Comparison of ENCODE assay signal across 1 cellular context in genomic region chr12:70367268-70368141, GRCh38.
TF ChIP-seq lines count a peak whose summit lies in the region.

No MANE protein-coding gene starts in this region.

TF ChIP-seq in IMR-90, 13 proteins besides CTCF, POLR2A, EP300 and RAD21:
- no peak for TF ChIP-seq NFE2L2 (IDR thresholded peaks at IDR 0.05; ENCODE audit: low read depth, low read length)
- no peak for TF ChIP-seq MXI1 (IDR thresholded peaks at IDR 0.05; ENCODE audit: borderline replicate concordance, low read depth, low read length)
- no peak for TF ChIP-seq BHLHE40 (IDR thresholded peaks at IDR 0.05; ENCODE audit: low read depth, low read length)
- TF ChIP-seq CEBPB (IDR thresholded peaks at IDR 0.05; ENCODE audit: low read depth, low read length): no peak
- TF ChIP-seq USF2 (IDR thresholded peaks at IDR 0.05; ENCODE audit: low read depth, low read length): no peak
- no peak for TF ChIP-seq SMC3 (IDR thresholded peaks at IDR 0.05; ENCODE audit: low read depth, low read length)
- TF ChIP-seq MAZ (IDR thresholded peaks at IDR 0.05; ENCODE audit: borderline replicate concordance, low read depth, low read length): no peak
- no peak for TF ChIP-seq ELK1 (IDR thresholded peaks at IDR 0.05; ENCODE audit: borderline replicate concordance, low read depth, low read length)
- no peak for TF ChIP-seq MAFK (IDR thresholded peaks at IDR 0.05; ENCODE audit: low read depth, low read length)
- no peak for TF ChIP-seq RCOR1 (IDR thresholded peaks at IDR 0.05; ENCODE audit: insufficient replicate concordance, low read length)
- TF ChIP-seq CHD1 (IDR thresholded peaks at IDR 0.05; ENCODE audit: low read depth, low read length): no peak
- TF ChIP-seq FOS (IDR thresholded peaks at IDR 0.05; ENCODE audit: low read depth, low read length): no peak
- no peak for TF ChIP-seq RFX5 (IDR thresholded peaks at IDR 0.05; ENCODE audit: low read depth, low read length)
